8 cellular contexts compared by ENCODE assay signal in genomic region chr20:8132632-8133587, GRCh38. TPM values are rescaled to one million over a fixed set of nuclear protein-coding genes. Genes with fewer than 3 reads are reported as not detected.
DNase-seq lines count a peak whose midpoint lies in the region; ATAC-seq and TF ChIP-seq lines count a peak whose summit lies in the region.

No MANE protein-coding gene starts in this region.

- DNase-seq in Caco-2, result no peak
- peak; percentile 66 to 77 (median 68) for DNase-seq in body of pancreas
- DNase-seq in NCI-H1105 (lab: John Stamatoyannopoulos, UW), result no peak
- no peak for DNase-seq in central memory CD4-positive, alpha-beta T cell

- 2 to 10% methylated on average over 24 to 50 of the region's 53 CpGs for WGBS in body of pancreas, 2 donors

- H3K4me3 ChIP-seq in Caco-2 (ENCODE audit: low read depth, low read length) (peak overlapping the region; percentile 76), Loucy (ENCODE audit: low read length, poor library complexity, severe bottlenecking) (peak overlapping the region; percentile 92), body of pancreas (peak overlapping the region; percentile 58 to 73), iPS-20b (ENCODE audit: low read length) (peak overlapping the region; percentile 72), skeletal muscle satellite cell (ENCODE audit: low read length) (peak overlapping the region; percentile 67)

- H3K9ac ChIP-seq in Loucy (ENCODE audit: low read depth, low read length, poor library complexity, severe bottlenecking), result peak overlapping the region; percentile 73
- H3K9ac ChIP-seq in iPS-20b (ENCODE audit: low read depth, low read length), result no peak overlapping the region
- H3K9ac ChIP-seq in skeletal muscle satellite cell (ENCODE audit: low read depth, low read length), result peak overlapping the region; percentile 80

- BruUV-seq in Caco-2 (replicated peaks; lab: Mats Ljungman, UMichigan), result no TSS peak

- H3K36me3 ChIP-seq in Caco-2 (ENCODE audit: control insufficient read depth, insufficient read depth, low read length) (no peaks in the 10 kb centered on the region), Loucy (ENCODE audit: insufficient read depth, low read length) (no peaks in the 10 kb centered on the region), body of pancreas (replicated peaks in 1 of 2; ENCODE audit: insufficient read depth in 1 of 2, low read depth in 2 of 2) (no peaks in the 10 kb centered on the region), iPS-20b (ENCODE audit: insufficient read depth, low read depth, low read length) (no peaks in the 10 kb centered on the region), skeletal muscle satellite cell (ENCODE audit: insufficient read depth, low read length) (no peaks in the 10 kb centered on the region)

- H3K36me3 Mint-ChIP-seq in Caco-2 (ENCODE audit: insufficient read depth, unreplicated experiment), result peaks cover 30% of the 10 kb centered on the region

- H3K27ac ChIP-seq in body of pancreas, result peak overlapping the region; percentile 74 to 87 (median 78)
- H3K27ac ChIP-seq in iPS-20b (ENCODE audit: low read length), result no peak overlapping the region

- no peaks in the 10 kb centered on the region for H3K9me2 ChIP-seq in Loucy (replicated peaks; ENCODE audit: low read depth, low read length)

- H3F3A ChIP-seq in Loucy (ENCODE audit: low read depth), result peaks cover 3% of the 10 kb centered on the region

- H3K27me3 Mint-ChIP-seq in Caco-2 (ENCODE audit: insufficient read depth, unreplicated experiment), result no peaks in the 10 kb centered on the region

- CTCF ChIA-PET in Caco-2 (lab: Charles Lee), result no interaction called here

- peak overlapping the region; percentile 80 for H3K4me2 ChIP-seq in Loucy (ENCODE audit: low read depth, low read length, poor library complexity, severe bottlenecking)
- H3K4me2 ChIP-seq in skeletal muscle satellite cell (ENCODE audit: low read length), result peak overlapping the region; percentile 87

- POLR2A ChIA-PET in Caco-2 (lab: Charles Lee), result no interaction called here

- peaks cover 53% of the 10 kb centered on the region for H3K79me2 ChIP-seq in Loucy (ENCODE audit: insufficient read depth, low read length)

- H3K4me3 Mint-ChIP-seq in Caco-2 (ENCODE audit: unreplicated experiment), result peak overlapping the region; percentile 84

- H4K20me1 ChIP-seq in Loucy (ENCODE audit: insufficient read depth, low read length, poor library complexity, severe bottlenecking), result peaks cover 4% of the 10 kb centered on the region

- H2AFZ ChIP-seq in Loucy (ENCODE audit: low read length), result peak overlapping the region; percentile 69

- H3K4me1 ChIP-seq in Caco-2 (peaks cover 42% of the 10 kb centered on the region), Loucy (ENCODE audit: insufficient read depth, low read length, poor library complexity, severe bottlenecking) (peaks cover 42% of the 10 kb centered on the region), body of pancreas (peaks cover 5% of the 10 kb centered on the region), iPS-20b (ENCODE audit: insufficient read depth, low read length) (peaks cover 7% of the 10 kb centered on the region), skeletal muscle satellite cell (ENCODE audit: control insufficient read depth, insufficient read depth, low read length) (peaks cover 5% of the 10 kb centered on the region)

- peak; percentile 65 for ATAC-seq in body of pancreas
- ATAC-seq in GM18502 (IDR thresholded peaks at IDR 0.05; ENCODE audit: poor library complexity, unreplicated experiment), result no peak

- intact Hi-C loops in Caco-2 (cut with micrococcal nuclease; ENCODE audit: unreplicated experiment) (loop anchor here (1.0 to 5.0 kb wide), 5 partner anchors 172 to 449 kb away; no protein-coding TSS in a partner anchor), body of pancreas (cut with DNase I) (loop anchor here (10.0 kb wide), 1 partner anchor 252 kb away; no protein-coding TSS in a partner anchor)

- TF ChIP-seq CTCF in Caco-2 (IDR thresholded peaks at IDR 0.05; ENCODE audit: insufficient read depth in 1 of 2, low read depth in 1 of 2, low read length in 1 of 2, severe bottlenecking in 1 of 2, unreplicated experiment in 1 of 2) (no peak), Loucy (conservative IDR thresholded peaks at IDR 0.05; ENCODE audit: low read length) (no peak), body of pancreas (IDR thresholded peaks at IDR 0.05) (no peak)

- no peaks in the 10 kb centered on the region for H3K9me3 Mint-ChIP-seq in Caco-2 (ENCODE audit: unreplicated experiment)

- H3K27me3 ChIP-seq in Caco-2 (replicated peaks; ENCODE audit: control insufficient read depth, insufficient read depth, low read length) (no peaks in the 10 kb centered on the region), Loucy (ENCODE audit: insufficient read depth, low read length, poor library complexity, severe bottlenecking) (no peaks in the 10 kb centered on the region), body of pancreas (no peaks in the 10 kb centered on the region), iPS-20b (ENCODE audit: insufficient read depth, low read length) (peaks cover 50% of the 10 kb centered on the region), skeletal muscle satellite cell (ENCODE audit: control insufficient read depth, insufficient read depth, low read length) (peaks cover 20% of the 10 kb centered on the region)

- peaks cover 49% of the 10 kb centered on the region for H3K4me1 Mint-ChIP-seq in Caco-2 (ENCODE audit: low read depth, unreplicated experiment)

- no peaks in the 10 kb centered on the region for H3K9me3 ChIP-seq in Caco-2
- H3K9me3 ChIP-seq in Loucy (ENCODE audit: insufficient read depth, low read depth, low read length), result no peaks in the 10 kb centered on the region
- no peaks in the 10 kb centered on the region for H3K9me3 ChIP-seq in body of pancreas
- no peaks in the 10 kb centered on the region for H3K9me3 ChIP-seq in iPS-20b (ENCODE audit: insufficient read depth, low read depth, low read length)
- no peaks in the 10 kb centered on the region for H3K9me3 ChIP-seq in skeletal muscle satellite cell (replicated peaks; ENCODE audit: low read length)

- peak overlapping the region; percentile 93 for H3K27ac Mint-ChIP-seq in Caco-2 (ENCODE audit: unreplicated experiment)

- TF ChIP-seq POLR2A in body of pancreas (IDR thresholded peaks at IDR 0.05), result peak in 2 of 3 donors; percentile 57

RNA-seq across cellular contexts. Expression of gene PLCB1, which starts 0.8 kb away (rescaled TPM):
- 101 and 105 TPM in 2 replicates for total RNA-seq in Caco-2 (2022)
- total RNA-seq in body of pancreas, result 10 to 100 TPM; 32.9 to 46.1 TPM
- total RNA-seq in skeletal muscle satellite cell (2012; rRNA removed), result 14.0 and 16.7 TPM in 2 replicates

Comparison
In these comparisons a context has a peak if more than half of its experiments do, and no peak if none do; other contexts are left out.
1. DNase-seq: peak in body of pancreas (4 of 4); none in Caco-2 (0 of 2), NCI-H1105 (single experiment) and central memory CD4-positive, alpha-beta T cell (single experiment).
2. Peak in every context shown above with its lines, with median percentiles within 50 percentile points of each other: H3K4me3 ChIP-seq.